Comparison of ENCODE assay signal across 6 cellular contexts in genomic region chr17:16961022-16961421, GRCh38. TPM values are rescaled to one million over a fixed set of nuclear protein-coding genes. Genes with fewer than 3 reads are reported as not detected.
"Had no signal": no experiment of that assay in that cellular context is flagged by ENCODE, and none has a peak within 500 bp of the region (broad histone marks: within the 10 kb centered on the region; RNA-seq: fewer than 3 reads in every experiment).

No MANE protein-coding gene starts in this region.

RNA-seq across cellular contexts. Expression of gene TNFRSF13B, which starts 10.9 kb away (rescaled TPM):
- total RNA-seq: HT1080, M059J, PC-9, Right ventricle myocardium inferior, RPMI7951, SJCRH30 had no signal
